ENCODE assay signal across 1 cellular context in genomic region chr3:130386604-130387263, GRCh38.
TF ChIP-seq lines count a peak whose summit lies in the region.

No MANE protein-coding gene starts in this region.

TF ChIP-seq in K562, 482 proteins besides CTCF, POLR2A, EP300 and RAD21 (continued from another document and continues in another):
- TF ChIP-seq ZNF395 (CRISPR knock-in tag; IDR thresholded peaks at IDR 0.05) (peak; percentile 51; the same call in 1 of the 2 replicates), NEUROD1 (IDR thresholded peaks at IDR 0.05; ENCODE audit: borderline replicate concordance, low read depth, low read length, partially characterized antibody) (peak; percentile 40), NFIX (CRISPR knock-in tag; IDR thresholded peaks at IDR 0.05; ENCODE audit: low read depth) (no peak), JUND (IDR thresholded peaks at IDR 0.05; ENCODE audit: borderline replicate concordance, low read depth, low read length) (peak; percentile 96), JUND (tag; IDR thresholded peaks at IDR 0.05; ENCODE audit: borderline replicate concordance, low read depth, low read length) (peak; percentile 91; the same call in 2 of the 3 replicates), TCF3 (CRISPR knock-in tag; IDR thresholded peaks at IDR 0.05) (peak; percentile 91), SP1 (CRISPR knock-in tag; IDR thresholded peaks at IDR 0.05) (peak; percentile 38; the same call in 1 of the 2 replicates), ATF1 (CRISPR knock-in tag; IDR thresholded peaks at IDR 0.05) (no peak), ATF1 (tag; IDR thresholded peaks at IDR 0.05) (peak; percentile 35; the same call in 1 of the 2 replicates), CXXC5 (CRISPR knock-in tag; IDR thresholded peaks at IDR 0.05) (0 out of 2 replicates have a peak, but pooled peaks have one; percentile 10), EP400 (IDR thresholded peaks at IDR 0.05) (peak; percentile 42), LEF1 (IDR thresholded peaks at IDR 0.05) (peak; percentile 63; the same call in 1 of the 2 replicates), HDAC1 (IDR thresholded peaks at IDR 0.05) (peak in 1 of 2 experiments; percentile 58; a peak in 2 of 4 replicates), ZNF561 (CRISPR knock-in tag; conservative IDR thresholded peaks at IDR 0.05) (no peak), MTA2 (IDR thresholded peaks at IDR 0.05; ENCODE audit: low read depth) (peak; percentile 62; the same call in 1 of the 2 replicates), YY1 (IDR thresholded peaks at IDR 0.05; ENCODE audit: borderline replicate concordance in 1 of 3, control insufficient read depth in 1 of 3, extremely low read depth in 1 of 3, insufficient read depth in 3 of 3, insufficient read length in 1 of 3, insufficient replicate concordance in 2 of 3, low read depth in 1 of 3, low read length in 2 of 3) (peak in 1 of 3 experiments; percentile 59), NCOA2 (IDR thresholded peaks at IDR 0.05; ENCODE audit: partially characterized antibody in 2 of 2) (peak in 1 of 2 experiments; percentile 39), L3MBTL2 (IDR thresholded peaks at IDR 0.05) (peak; percentile 27; the same call in 1 of the 2 replicates), ZNF311 (CRISPR knock-in tag; IDR thresholded peaks at IDR 0.05) (peak; percentile 59), ESRRB (CRISPR knock-in tag; IDR thresholded peaks at IDR 0.05; ENCODE audit: borderline replicate concordance) (no peak), ZNF644 (tag; IDR thresholded peaks at IDR 0.05; ENCODE audit: low read depth) (0 out of 2 replicates have a peak, but pooled peaks have one; percentile 13), BHLHE40 (IDR thresholded peaks at IDR 0.05; ENCODE audit: low read length) (no peak), BRD9 (IDR thresholded peaks at IDR 0.05; ENCODE audit: low read depth, partially characterized antibody) (peak; percentile 64), TEAD4 (IDR thresholded peaks at IDR 0.05; ENCODE audit: low read length) (peak; percentile 79), TEAD4 (CRISPR knock-in tag; IDR thresholded peaks at IDR 0.05; ENCODE audit: borderline replicate concordance) (no peak), DPF2 (IDR thresholded peaks at IDR 0.05) (peak; percentile 98), MTA3 (IDR thresholded peaks at IDR 0.05; ENCODE audit: borderline replicate concordance) (peak; percentile 59), NBN (IDR thresholded peaks at IDR 0.05; ENCODE audit: low read depth) (peak; percentile 55; the same call in 1 of the 2 replicates), NCOA1 (IDR thresholded peaks at IDR 0.05; ENCODE audit: low read depth) (peak; percentile 38; the same call in 1 of the 2 replicates), CCNT2 (IDR thresholded peaks at IDR 0.05; ENCODE audit: borderline replicate concordance, extremely low read depth, insufficient read length, low read depth, low read length) (peak; percentile 20), SP2 (IDR thresholded peaks at IDR 0.05; ENCODE audit: extremely low read depth, low read depth, low read length, poor library complexity, severe bottlenecking) (no peak), ATF7 (IDR thresholded peaks at IDR 0.05) (peak; percentile 35; the same call in 1 of the 2 replicates), PKNOX1 (IDR thresholded peaks at IDR 0.05) (peak; percentile 22; the same call in 1 of the 2 replicates), SREBF1 (IDR thresholded peaks at IDR 0.05; ENCODE audit: borderline replicate concordance, low read depth, low read length) (no peak), FOSL1 (tag; conservative IDR thresholded peaks at IDR 0.05) (peak; percentile 96), JUN (IDR thresholded peaks at IDR 0.05; ENCODE audit: borderline replicate concordance, low read depth, low read length) (peak; percentile 81; the same call in 1 of the 2 replicates), JUN (CRISPR knock-in tag; IDR thresholded peaks at IDR 0.05; ENCODE audit: borderline replicate concordance) (no peak), RCOR1 (IDR thresholded peaks at IDR 0.05; ENCODE audit: borderline replicate concordance in 1 of 2, low read depth in 2 of 2, low read length in 2 of 2) (peak in 1 of 2 experiments; percentile 72; a peak in 2 of 4 replicates), ZEB2 (IDR thresholded peaks at IDR 0.05) (peak; percentile 92), NR2C2 (CRISPR knock-in tag; IDR thresholded peaks at IDR 0.05) (no peak), NR2C2 (tag; IDR thresholded peaks at IDR 0.05) (0 out of 2 replicates have a peak, but pooled peaks have one; percentile 18), GTF2A2 (tag; IDR thresholded peaks at IDR 0.05) (0 out of 2 replicates have a peak, but pooled peaks have one; percentile 51), NELFE (IDR thresholded peaks at IDR 0.05; ENCODE audit: insufficient read depth, insufficient read length) (no peak), CBX2 (IDR thresholded peaks at IDR 0.05; ENCODE audit: insufficient read depth, low read length, poor library complexity, severe bottlenecking) (no peak), NFIC (IDR thresholded peaks at IDR 0.05) (peak; percentile 46; the same call in 1 of the 2 replicates), SRSF1 (IDR thresholded peaks at IDR 0.05; ENCODE audit: low read depth, low read length) (no peak), FOXK2 (conservative IDR thresholded peaks at IDR 0.05 in 1 of 2, IDR thresholded peaks at IDR 0.05 in 1 of 2; ENCODE audit: low read depth in 2 of 2) (peak; percentile 43 to 59; a peak in 3 of 4 replicates), SMARCE1 (IDR thresholded peaks at IDR 0.05) (peak; percentile 96), ZNF121 (CRISPR knock-in tag; conservative IDR thresholded peaks at IDR 0.05) (no peak), CTBP1 (IDR thresholded peaks at IDR 0.05; ENCODE audit: borderline replicate concordance) (peak; percentile 88)
- TF ChIP-seq, protein P1, sequence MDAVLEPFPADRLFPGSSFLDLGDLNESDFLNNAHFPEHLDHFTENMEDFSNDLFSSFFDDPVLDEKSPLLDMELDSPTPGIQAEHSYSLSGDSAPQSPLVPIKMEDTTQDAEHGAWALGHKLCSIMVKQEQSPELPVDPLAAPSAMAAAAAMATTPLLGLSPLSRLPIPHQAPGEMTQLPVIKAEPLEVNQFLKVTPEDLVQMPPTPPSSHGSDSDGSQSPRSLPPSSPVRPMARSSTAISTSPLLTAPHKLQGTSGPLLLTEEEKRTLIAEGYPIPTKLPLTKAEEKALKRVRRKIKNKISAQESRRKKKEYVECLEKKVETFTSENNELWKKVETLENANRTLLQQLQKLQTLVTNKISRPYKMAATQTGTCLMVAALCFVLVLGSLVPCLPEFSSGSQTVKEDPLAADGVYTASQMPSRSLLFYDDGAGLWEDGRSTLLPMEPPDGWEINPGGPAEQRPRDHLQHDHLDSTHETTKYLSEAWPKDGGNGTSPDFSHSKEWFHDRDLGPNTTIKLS (IDR thresholded peaks at IDR 0.05; ENCODE audit: borderline replicate concordance, low read depth): no peak
- TF ChIP-seq, protein P2, sequence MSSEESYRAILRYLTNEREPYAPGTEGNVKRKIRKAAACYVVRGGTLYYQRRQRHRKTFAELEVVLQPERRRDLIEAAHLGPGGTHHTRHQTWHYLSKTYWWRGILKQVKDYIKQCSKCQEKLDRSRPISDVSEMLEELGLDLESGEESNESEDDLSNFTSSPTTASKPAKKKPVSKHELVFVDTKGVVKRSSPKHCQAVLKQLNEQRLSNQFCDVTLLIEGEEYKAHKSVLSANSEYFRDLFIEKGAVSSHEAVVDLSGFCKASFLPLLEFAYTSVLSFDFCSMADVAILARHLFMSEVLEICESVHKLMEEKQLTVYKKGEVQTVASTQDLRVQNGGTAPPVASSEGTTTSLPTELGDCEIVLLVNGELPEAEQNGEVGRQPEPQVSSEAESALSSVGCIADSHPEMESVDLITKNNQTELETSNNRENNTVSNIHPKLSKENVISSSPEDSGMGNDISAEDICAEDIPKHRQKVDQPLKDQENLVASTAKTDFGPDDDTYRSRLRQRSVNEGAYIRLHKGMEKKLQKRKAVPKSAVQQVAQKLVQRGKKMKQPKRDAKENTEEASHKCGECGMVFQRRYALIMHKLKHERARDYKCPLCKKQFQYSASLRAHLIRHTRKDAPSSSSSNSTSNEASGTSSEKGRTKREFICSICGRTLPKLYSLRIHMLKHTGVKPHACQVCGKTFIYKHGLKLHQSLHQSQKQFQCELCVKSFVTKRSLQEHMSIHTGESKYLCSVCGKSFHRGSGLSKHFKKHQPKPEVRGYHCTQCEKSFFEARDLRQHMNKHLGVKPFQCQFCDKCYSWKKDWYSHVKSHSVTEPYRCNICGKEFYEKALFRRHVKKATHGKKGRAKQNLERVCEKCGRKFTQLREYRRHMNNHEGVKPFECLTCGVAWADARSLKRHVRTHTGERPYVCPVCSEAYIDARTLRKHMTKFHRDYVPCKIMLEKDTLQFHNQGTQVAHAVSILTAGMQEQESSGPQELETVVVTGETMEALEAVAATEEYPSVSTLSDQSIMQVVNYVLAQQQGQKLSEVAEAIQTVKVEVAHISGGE (CRISPR knock-in tag; IDR thresholded peaks at IDR 0.05): peak in 1 of 3 experiments; percentile 48; a peak in 1 of 6 replicates
- TF ChIP-seq, protein P3, sequence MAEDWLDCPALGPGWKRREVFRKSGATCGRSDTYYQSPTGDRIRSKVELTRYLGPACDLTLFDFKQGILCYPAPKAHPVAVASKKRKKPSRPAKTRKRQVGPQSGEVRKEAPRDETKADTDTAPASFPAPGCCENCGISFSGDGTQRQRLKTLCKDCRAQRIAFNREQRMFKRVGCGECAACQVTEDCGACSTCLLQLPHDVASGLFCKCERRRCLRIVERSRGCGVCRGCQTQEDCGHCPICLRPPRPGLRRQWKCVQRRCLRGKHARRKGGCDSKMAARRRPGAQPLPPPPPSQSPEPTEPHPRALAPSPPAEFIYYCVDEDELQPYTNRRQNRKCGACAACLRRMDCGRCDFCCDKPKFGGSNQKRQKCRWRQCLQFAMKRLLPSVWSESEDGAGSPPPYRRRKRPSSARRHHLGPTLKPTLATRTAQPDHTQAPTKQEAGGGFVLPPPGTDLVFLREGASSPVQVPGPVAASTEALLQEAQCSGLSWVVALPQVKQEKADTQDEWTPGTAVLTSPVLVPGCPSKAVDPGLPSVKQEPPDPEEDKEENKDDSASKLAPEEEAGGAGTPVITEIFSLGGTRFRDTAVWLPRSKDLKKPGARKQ (CRISPR knock-in tag; IDR thresholded peaks at IDR 0.05): no peak
- TF ChIP-seq, protein P4, sequence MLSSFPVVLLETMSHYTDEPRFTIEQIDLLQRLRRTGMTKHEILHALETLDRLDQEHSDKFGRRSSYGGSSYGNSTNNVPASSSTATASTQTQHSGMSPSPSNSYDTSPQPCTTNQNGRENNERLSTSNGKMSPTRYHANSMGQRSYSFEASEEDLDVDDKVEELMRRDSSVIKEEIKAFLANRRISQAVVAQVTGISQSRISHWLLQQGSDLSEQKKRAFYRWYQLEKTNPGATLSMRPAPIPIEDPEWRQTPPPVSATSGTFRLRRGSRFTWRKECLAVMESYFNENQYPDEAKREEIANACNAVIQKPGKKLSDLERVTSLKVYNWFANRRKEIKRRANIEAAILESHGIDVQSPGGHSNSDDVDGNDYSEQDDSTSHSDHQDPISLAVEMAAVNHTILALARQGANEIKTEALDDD (IDR thresholded peaks at IDR 0.05): peak; percentile 50; the same call in 1 of the 2 replicates
- TF ChIP-seq, protein P5, sequence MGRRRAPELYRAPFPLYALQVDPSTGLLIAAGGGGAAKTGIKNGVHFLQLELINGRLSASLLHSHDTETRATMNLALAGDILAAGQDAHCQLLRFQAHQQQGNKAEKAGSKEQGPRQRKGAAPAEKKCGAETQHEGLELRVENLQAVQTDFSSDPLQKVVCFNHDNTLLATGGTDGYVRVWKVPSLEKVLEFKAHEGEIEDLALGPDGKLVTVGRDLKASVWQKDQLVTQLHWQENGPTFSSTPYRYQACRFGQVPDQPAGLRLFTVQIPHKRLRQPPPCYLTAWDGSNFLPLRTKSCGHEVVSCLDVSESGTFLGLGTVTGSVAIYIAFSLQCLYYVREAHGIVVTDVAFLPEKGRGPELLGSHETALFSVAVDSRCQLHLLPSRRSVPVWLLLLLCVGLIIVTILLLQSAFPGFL (CRISPR knock-in tag; IDR thresholded peaks at IDR 0.05): no peak
- TF ChIP-seq, protein P6, sequence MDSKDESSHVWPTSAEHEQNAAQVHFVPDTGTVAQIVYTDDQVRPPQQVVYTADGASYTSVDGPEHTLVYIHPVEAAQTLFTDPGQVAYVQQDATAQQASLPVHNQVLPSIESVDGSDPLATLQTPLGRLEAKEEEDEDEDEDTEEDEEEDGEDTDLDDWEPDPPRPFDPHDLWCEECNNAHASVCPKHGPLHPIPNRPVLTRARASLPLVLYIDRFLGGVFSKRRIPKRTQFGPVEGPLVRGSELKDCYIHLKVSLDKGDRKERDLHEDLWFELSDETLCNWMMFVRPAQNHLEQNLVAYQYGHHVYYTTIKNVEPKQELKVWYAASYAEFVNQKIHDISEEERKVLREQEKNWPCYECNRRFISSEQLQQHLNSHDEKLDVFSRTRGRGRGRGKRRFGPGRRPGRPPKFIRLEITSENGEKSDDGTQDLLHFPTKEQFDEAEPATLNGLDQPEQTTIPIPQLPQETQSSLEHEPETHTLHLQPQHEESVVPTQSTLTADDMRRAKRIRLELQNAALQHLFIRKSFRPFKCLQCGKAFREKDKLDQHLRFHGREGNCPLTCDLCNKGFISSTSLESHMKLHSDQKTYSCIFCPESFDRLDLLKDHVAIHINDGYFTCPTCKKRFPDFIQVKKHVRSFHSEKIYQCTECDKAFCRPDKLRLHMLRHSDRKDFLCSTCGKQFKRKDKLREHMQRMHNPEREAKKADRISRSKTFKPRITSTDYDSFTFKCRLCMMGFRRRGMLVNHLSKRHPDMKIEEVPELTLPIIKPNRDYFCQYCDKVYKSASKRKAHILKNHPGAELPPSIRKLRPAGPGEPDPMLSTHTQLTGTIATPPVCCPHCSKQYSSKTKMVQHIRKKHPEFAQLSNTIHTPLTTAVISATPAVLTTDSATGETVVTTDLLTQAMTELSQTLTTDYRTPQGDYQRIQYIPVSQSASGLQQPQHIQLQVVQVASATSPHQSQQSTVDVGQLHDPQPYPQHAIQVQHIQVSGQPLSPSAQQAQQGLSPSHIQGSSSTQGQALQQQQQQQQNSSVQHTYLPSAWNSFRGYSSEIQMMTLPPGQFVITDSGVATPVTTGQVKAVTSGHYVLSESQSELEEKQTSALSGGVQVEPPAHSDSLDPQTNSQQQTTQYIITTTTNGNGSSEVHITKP (IDR thresholded peaks at IDR 0.05; ENCODE audit: partially characterized antibody): peak; percentile 18
